In the genomic region with DNA sequence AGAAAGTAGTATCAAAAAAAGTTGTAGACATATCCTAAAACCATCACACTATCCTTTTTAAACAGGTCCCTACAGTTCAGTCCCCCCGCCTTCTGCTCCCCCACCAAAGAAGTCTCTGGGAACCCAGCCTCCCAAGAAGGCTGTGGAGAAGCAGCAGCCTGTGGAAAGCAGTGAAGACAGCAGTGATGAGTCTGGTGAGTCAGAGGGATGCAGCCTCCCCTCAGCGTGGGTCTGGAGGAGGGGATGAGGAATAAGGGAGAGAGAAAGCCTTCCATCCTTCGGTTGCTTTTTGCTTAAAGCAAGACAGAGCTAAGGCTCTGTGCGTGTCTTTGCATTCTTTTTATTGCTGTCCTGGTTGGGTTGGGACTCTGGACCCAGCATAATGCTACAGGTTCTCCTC, we compare ENCODE assay signal across 1 cellular context.
TF ChIP-seq lines count a peak whose summit lies in the region.

No MANE protein-coding gene starts in this region.

TF ChIP-seq in H1, 55 proteins besides CTCF, POLR2A, EP300 and RAD21:
- TF ChIP-seq, protein P1, sequence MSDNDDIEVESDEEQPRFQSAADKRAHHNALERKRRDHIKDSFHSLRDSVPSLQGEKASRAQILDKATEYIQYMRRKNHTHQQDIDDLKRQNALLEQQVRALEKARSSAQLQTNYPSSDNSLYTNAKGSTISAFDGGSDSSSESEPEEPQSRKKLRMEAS (IDR thresholded peaks at IDR 0.05): no peak
- TF ChIP-seq POLR2AphosphoS5 (IDR thresholded peaks at IDR 0.05; ENCODE audit: low read depth, low read length) (peak; percentile 47; the same call in 1 of the 2 replicates), HDAC2 (IDR thresholded peaks at IDR 0.05; ENCODE audit: borderline replicate concordance in 1 of 2, low read depth in 2 of 2, low read length in 2 of 2) (no peak), RXRA (IDR thresholded peaks at IDR 0.05; ENCODE audit: insufficient read depth, low read depth, low read length) (no peak), CTBP2 (IDR thresholded peaks at IDR 0.05; ENCODE audit: borderline replicate concordance, insufficient read depth, insufficient read length, low read length) (no peak)
